In genomic region chrX:150547511-150548115, GRCh38 we compare ENCODE assay signal across 8 cellular contexts. TPM values are rescaled to one million over a fixed set of nuclear protein-coding genes. Genes with fewer than 3 reads are reported as not detected.
DNase-seq lines count a peak whose midpoint lies in the region; ATAC-seq, FAIRE-seq and TF ChIP-seq lines count a peak whose summit lies in the region.

No MANE protein-coding gene starts in this region.

- H3K27me3 ChIP-seq in effector memory CD4-positive, alpha-beta T cell (replicated peaks; ENCODE audit: control insufficient read depth, insufficient read depth, low read length, poor library complexity, severe bottlenecking) = no peaks in the 10 kb centered on the region
- H3K27me3 ChIP-seq in lung (ENCODE audit: control insufficient read depth, insufficient read depth) (no peaks in the 10 kb centered on the region), stomach smooth muscle (ENCODE audit: control insufficient read depth in 1 of 2, insufficient read depth in 2 of 2, low read length in 2 of 2) (peaks cover 0 to 7% of the 10 kb centered on the region in 2 donors)

- FAIRE-seq in A204.1 (lab: Jason Lieb, UNC) = peak; percentile 76
- peak; percentile 84 for FAIRE-seq in GM12891 (lab: Jason Lieb, UNC)

- no peaks in the 10 kb centered on the region for H3K9me2 ChIP-seq in OCI-LY7 (ENCODE audit: insufficient read depth, low read length)

- no peaks in the 10 kb centered on the region for H3K36me3 Mint-ChIP-seq in T-helper 17 cell (ENCODE audit: low read depth)

- no peak overlapping the region; the same call in 1 of the 2 replicates for H3K4me2 ChIP-seq in OCI-LY7 (ENCODE audit: low read length)

- TF ChIP-seq CTCF in lung (IDR thresholded peaks at IDR 0.05; ENCODE audit: control extremely low read depth, extremely low read depth) (no peak), OCI-LY7 (conservative IDR thresholded peaks at IDR 0.05; ENCODE audit: low read length) (no peak)

- no peaks in the 10 kb centered on the region for H4K20me1 ChIP-seq in OCI-LY7 (ENCODE audit: insufficient read depth, low read length)

- WGBS in lung, 2 donors = 4 to 33% methylated on average over 13 to 47 of the region's 47 CpGs

- CTCF ChIA-PET in OCI-LY7 (lab: Charles Lee; ENCODE audit: unreplicated experiment) = no interaction called here

- peak; percentile 64 for ATAC-seq in HG03045 (IDR thresholded peaks at IDR 0.05; ENCODE audit: unreplicated experiment)
- no peak for ATAC-seq in T-helper 17 cell
- peak; percentile 85 for ATAC-seq in lung (ENCODE audit: insufficient read depth, low FRiP score)

- H3K27ac Mint-ChIP-seq in T-helper 17 cell = no peak overlapping the region

- TF ChIP-seq POLR2A in GM12891 (IDR thresholded peaks at IDR 0.05; ENCODE audit: low read depth, low read length) = no peak

- peaks cover 7% of the 10 kb centered on the region for H3K4me1 ChIP-seq in effector memory CD4-positive, alpha-beta T cell (ENCODE audit: control insufficient read depth, insufficient read depth, low read length, poor library complexity, severe bottlenecking)
- H3K4me1 ChIP-seq in lung (ENCODE audit: control insufficient read depth in 2 of 2, insufficient read depth in 2 of 2, low read length in 2 of 2) = peaks cover 0 to 2% of the 10 kb centered on the region in 2 donors
- peaks cover 14% of the 10 kb centered on the region for H3K4me1 ChIP-seq in stomach smooth muscle (ENCODE audit: control insufficient read depth, insufficient read depth, low read length)
- H3K4me1 ChIP-seq in OCI-LY7 (ENCODE audit: insufficient read depth, low read length, poor library complexity, severe bottlenecking) = no peaks in the 10 kb centered on the region

- no peak for DNase-seq in GM12891 (ENCODE audit: insufficient read length, low spot score)
- peak in 1 of 3 donors; percentile 10 for DNase-seq in T-helper 17 cell
- no peak for DNase-seq in effector memory CD4-positive, alpha-beta T cell
- DNase-seq in lung (ENCODE audit: low spot score) = peak; percentile 67
- no peak for DNase-seq in OCI-LY7 (ENCODE audit: low spot score)

- H3K4me3 Mint-ChIP-seq in T-helper 17 cell = peak overlapping the region; percentile 92

- POLR2A ChIA-PET in OCI-LY7 (lab: Charles Lee) = interaction anchor here (0.6 kb wide), 1 partner anchor 788 kb away, joined by 3 read pairs; no protein-coding TSS in a partner anchor

- no TSS peak for BruUV-seq in OCI-LY7 (replicated peaks; lab: Mats Ljungman, UMichigan)

- peaks cover 11% of the 10 kb centered on the region for H3K4me1 Mint-ChIP-seq in T-helper 17 cell

- H3K4me3 ChIP-seq in effector memory CD4-positive, alpha-beta T cell (ENCODE audit: insufficient read depth, low read depth, low read length, poor library complexity, severe bottlenecking) = peak overlapping the region; percentile 29
- H3K4me3 ChIP-seq in lung = no peak overlapping the region
- peak overlapping the region; percentile 46 to 63 for H3K4me3 ChIP-seq in stomach smooth muscle (ENCODE audit: low read length in 2 of 2)
- no peak overlapping the region for H3K4me3 ChIP-seq in OCI-LY7 (ENCODE audit: low read depth, low read length, poor library complexity, severe bottlenecking)

- no peaks in the 10 kb centered on the region for H3K36me3 ChIP-seq in effector memory CD4-positive, alpha-beta T cell (ENCODE audit: control insufficient read depth, insufficient read depth, low read length)
- H3K36me3 ChIP-seq in lung (ENCODE audit: control insufficient read depth in 2 of 2, insufficient read depth in 2 of 2, low read length in 2 of 2) = no peaks in the 10 kb centered on the region
- H3K36me3 ChIP-seq in stomach smooth muscle (ENCODE audit: control insufficient read depth in 2 of 2, insufficient read depth in 2 of 2, low read length in 2 of 2) = no peaks in the 10 kb centered on the region
- no peaks in the 10 kb centered on the region for H3K36me3 ChIP-seq in OCI-LY7 (ENCODE audit: insufficient read depth, low read length)

- H3K9me3 ChIP-seq in T-helper 17 cell (ENCODE audit: control insufficient read depth, low read length, poor library complexity, severe bottlenecking) (no peaks in the 10 kb centered on the region), lung (ENCODE audit: control insufficient read depth in 2 of 2, insufficient read depth in 1 of 2, low read length in 1 of 2) (peaks cover 0 to 2% of the 10 kb centered on the region in 2 donors), stomach smooth muscle (ENCODE audit: control insufficient read depth in 2 of 2, low read length in 2 of 2) (peaks cover 0 to 2% of the 10 kb centered on the region in 2 donors), OCI-LY7 (ENCODE audit: low read length) (no peaks in the 10 kb centered on the region)
- no peaks in the 10 kb centered on the region for H3K9me3 ChIP-seq in effector memory CD4-positive, alpha-beta T cell (ENCODE audit: control insufficient read depth, low read length)

- no peaks in the 10 kb centered on the region for H3K79me2 ChIP-seq in OCI-LY7 (ENCODE audit: insufficient read depth, low read depth, low read length)

- peak overlapping the region; percentile 47 to 58 for H3K9ac ChIP-seq in stomach smooth muscle (ENCODE audit: low read length in 2 of 2)

- no peaks in the 10 kb centered on the region for H3K27me3 Mint-ChIP-seq in T-helper 17 cell

- H3K27ac ChIP-seq in effector memory CD4-positive, alpha-beta T cell (ENCODE audit: insufficient read depth, low read length, poor library complexity, severe bottlenecking) = no peak overlapping the region
- H3K27ac ChIP-seq in lung (ENCODE audit: low read depth in 1 of 2, low read length in 1 of 2) = peak overlapping the region; percentile 42 to 81
- peak overlapping the region; percentile 69 for H3K27ac ChIP-seq in stomach smooth muscle (ENCODE audit: low read length)
- no peak overlapping the region for H3K27ac ChIP-seq in OCI-LY7 (ENCODE audit: low read depth, low read length, poor library complexity, severe bottlenecking)

- intact Hi-C loops in OCI-LY7 (cut with micrococcal nuclease; ENCODE audit: unreplicated experiment) = no loop called here

- no peak overlapping the region for H2AFZ ChIP-seq in OCI-LY7 (ENCODE audit: low read length)

TF ChIP-seq in GM12891, 5 proteins besides CTCF, POLR2A, EP300 and RAD21:
- TF ChIP-seq POU2F2 (IDR thresholded peaks at IDR 0.05; ENCODE audit: low read depth, low read length) = no peak
- TF ChIP-seq PAX5 (IDR thresholded peaks at IDR 0.05; ENCODE audit: insufficient read depth, low read length, severe bottlenecking) = no peak
- TF ChIP-seq POLR2AphosphoS5 (IDR thresholded peaks at IDR 0.05; ENCODE audit: low read depth, low read length) = no peak
- no peak for TF ChIP-seq TAF1 (IDR thresholded peaks at IDR 0.05; ENCODE audit: low read depth, low read length)
- TF ChIP-seq SPI1 (IDR thresholded peaks at IDR 0.05; ENCODE audit: low read depth, low read length) = no peak

RNA-seq across cellular contexts. Expression of gene MTM1, which starts 20.8 kb away (rescaled TPM):
- polyA plus RNA-seq in GM12891 (2012; ENCODE audit: low read depth, missing spikeins) = 2.5 TPM
- 10 to 100 TPM; 25.9 to 30.6 TPM for total RNA-seq in T-helper 17 cell
- 10 to 100 TPM; 19.9 to 31.2 TPM for total RNA-seq in lung
- polyA plus RNA-seq in lung = 1 to 10 TPM; 4.6 to 9.1 TPM
- 4.0 and 6.0 TPM in 2 replicates for total RNA-seq in OCI-LY7 (2014; rRNA removed; shearing (Covaris generic))
- total RNA-seq in OCI-LY7 (2022) = 19.7 and 22.9 TPM in 2 replicates

Comparison
In these comparisons a context has a peak if more than half of its experiments do, and no peak if none do; other contexts are left out.
1. H3K27ac ChIP-seq: peak in lung (2 of 2) and stomach smooth muscle (single experiment); none in effector memory CD4-positive, alpha-beta T cell (single experiment) and OCI-LY7 (single experiment).
2. H3K4me3 ChIP-seq: peak in effector memory CD4-positive, alpha-beta T cell (single experiment) and stomach smooth muscle (2 of 2); none in lung (single experiment) and OCI-LY7 (single experiment).